21 cellular contexts compared by ENCODE assay signal in genomic region chr12:2493086-2493485, GRCh38.
DNase-seq lines count a peak whose midpoint lies in the region; ATAC-seq, FAIRE-seq and TF ChIP-seq lines count a peak whose summit lies in the region.
"Had no signal": no experiment of that assay in that cellular context is flagged by ENCODE, and none has a peak within 500 bp of the region (broad histone marks: within the 10 kb centered on the region; RNA-seq: fewer than 3 reads in every experiment).

No MANE protein-coding gene starts in this region.

- H3K4me1 Mint-ChIP-seq in glutamatergic neuron (ENCODE audit: low read depth, unreplicated experiment): peaks cover 36% of the 10 kb centered on the region
- no peaks in the 10 kb centered on the region for H3K4me1 Mint-ChIP-seq in activated T-cell treated with anti-CD3 and anti-CD28 coated beads, Interleukin-2, amount 50 U/mL, for 72 hours (ENCODE audit: low read depth)
- H3K4me1 Mint-ChIP-seq: B cell; CD4-positive, CD25-positive, alpha-beta regulatory T cell; GM23338 had no signal

- H3K4me1 ChIP-seq in A549 (no peaks in the 10 kb centered on the region), parathyroid adenoma (no peaks in the 10 kb centered on the region), kidney (ENCODE audit: control insufficient read depth in 1 of 2, insufficient read depth in 1 of 2, low read depth in 1 of 2, low read length in 2 of 2) (peaks cover 15 to 21% of the 10 kb centered on the region in 2 donors), tibial nerve (peaks cover 0 to 23% (median 7%) of the 10 kb centered on the region in 4 donors)
- H3K4me1 ChIP-seq: Caco-2, HAP-1 had no signal

- no peak for TF ChIP-seq CTCF in A549 (IDR thresholded peaks at IDR 0.05)
- no peak for TF ChIP-seq CTCF in glutamatergic neuron (IDR thresholded peaks at IDR 0.05; ENCODE audit: partially characterized antibody, unreplicated experiment)
- TF ChIP-seq CTCF in parathyroid adenoma (IDR thresholded peaks at IDR 0.05): no peak
- no peak for TF ChIP-seq CTCF in kidney (IDR thresholded peaks at IDR 0.05; ENCODE audit: borderline replicate concordance, extremely low read depth, insufficient read depth)
- no peak for TF ChIP-seq CTCF in tibial nerve (IDR thresholded peaks at IDR 0.05)

- no peak overlapping the region for H2AFZ ChIP-seq in parathyroid adenoma
- H2AFZ ChIP-seq: GM23338 had no signal

- no peak overlapping the region for H3K4me3 Mint-ChIP-seq in glutamatergic neuron (ENCODE audit: unreplicated experiment)
- H3K4me3 Mint-ChIP-seq in activated T-cell treated with anti-CD3 and anti-CD28 coated beads, Interleukin-2, amount 50 U/mL, for 72 hours: no peak overlapping the region
- H3K4me3 Mint-ChIP-seq: B cell; CD4-positive, CD25-positive, alpha-beta regulatory T cell; CD8-positive, alpha-beta T cell; GM23338; HFFc6 had no signal

- no peaks in the 10 kb centered on the region for H3K79me2 ChIP-seq in parathyroid adenoma

- H3K36me3 Mint-ChIP-seq in glutamatergic neuron (ENCODE audit: unreplicated experiment): no peaks in the 10 kb centered on the region
- no peaks in the 10 kb centered on the region for H3K36me3 Mint-ChIP-seq in activated T-cell treated with anti-CD3 and anti-CD28 coated beads, Interleukin-2, amount 50 U/mL, for 72 hours (ENCODE audit: insufficient read depth in 2 of 2)
- H3K36me3 Mint-ChIP-seq: CD4-positive, CD25-positive, alpha-beta regulatory T cell; CD8-positive, alpha-beta T cell had no signal

- ATAC-seq in A549: no peak
- ATAC-seq in activated T-cell treated with anti-CD3 and anti-CD28 coated beads, Interleukin-2, amount 50 U/mL, for 72 hours (replicated peaks in 1 of 2): no peak
- ATAC-seq: CD8-positive, alpha-beta T cell; GM23338 had no signal

- TF ChIP-seq RAD21 in A549 (conservative IDR thresholded peaks at IDR 0.05 in 1 of 2, IDR thresholded peaks at IDR 0.05 in 1 of 2): no peak

- H3K27me3 ChIP-seq in parathyroid adenoma (ENCODE audit: control insufficient read depth, insufficient read depth, low read length) (no peaks in the 10 kb centered on the region), tibial nerve (no peaks in the 10 kb centered on the region)
- H3K27me3 ChIP-seq: BLaER1 had no signal

- FAIRE-seq in A549 (lab: Jason Lieb, UNC) (no peak), HTR-8/SVneo (lab: Jason Lieb, UNC) (peak; percentile 16), kidney (lab: Jason Lieb, UNC) (no peak)
- FAIRE-seq: G401.6, H54 had no signal

- H3K27ac Mint-ChIP-seq in glutamatergic neuron (ENCODE audit: unreplicated experiment): peak overlapping the region; percentile 31
- no peak overlapping the region for H3K27ac Mint-ChIP-seq in activated T-cell treated with anti-CD3 and anti-CD28 coated beads, Interleukin-2, amount 50 U/mL, for 72 hours
- H3K27ac Mint-ChIP-seq: B cell; CD4-positive, CD25-positive, alpha-beta regulatory T cell; CD8-positive, alpha-beta T cell; GM23338; HFFc6 had no signal

- H3K4me3 ChIP-seq in A549: no peak overlapping the region
- H3K4me3 ChIP-seq in parathyroid adenoma (ENCODE audit: low read depth, low read length): no peak overlapping the region
- no peak overlapping the region for H3K4me3 ChIP-seq in kidney (ENCODE audit: low read length in 2 of 2)
- H3K4me3 ChIP-seq in tibial nerve: no peak overlapping the region
- H3K4me3 ChIP-seq: BLaER1, GM23338, HAP-1 had no signal

- H3K9me3 ChIP-seq in A549 (no peaks in the 10 kb centered on the region), parathyroid adenoma (ENCODE audit: control insufficient read depth, low read length) (no peaks in the 10 kb centered on the region), kidney (ENCODE audit: control insufficient read depth in 1 of 2, low read length in 2 of 2) (no peaks in the 10 kb centered on the region), tibial nerve (no peaks in the 10 kb centered on the region)
- H3K9me3 ChIP-seq: BLaER1, Caco-2, HAP-1 had no signal

- H3K4me2 ChIP-seq in A549 (no peak overlapping the region), parathyroid adenoma (ENCODE audit: low read length) (no peak overlapping the region)
- H3K4me2 ChIP-seq: BLaER1, GM23338 had no signal

- no peaks in the 10 kb centered on the region for H3K36me3 ChIP-seq in parathyroid adenoma (ENCODE audit: control insufficient read depth, insufficient read depth, low read length)
- no peaks in the 10 kb centered on the region for H3K36me3 ChIP-seq in kidney (ENCODE audit: control insufficient read depth in 1 of 2, insufficient read depth in 2 of 2, low read length in 2 of 2)
- H3K36me3 ChIP-seq in tibial nerve: no peaks in the 10 kb centered on the region
- H3K36me3 ChIP-seq: BLaER1, HAP-1 had no signal

- H3K9ac ChIP-seq in parathyroid adenoma (no peak overlapping the region), kidney (ENCODE audit: low read length in 2 of 2) (no peak overlapping the region)
- H3K9ac ChIP-seq: BLaER1 had no signal

- intact Hi-C loops in kidney (cut with DNase I): no loop called here

- TF ChIP-seq POLR2A in A549 (IDR thresholded peaks at IDR 0.05; ENCODE audit: low read length) (peak; percentile 14; the same call in 1 of the 2 replicates), tibial nerve (IDR thresholded peaks at IDR 0.05) (no peak)

- DNase-seq in A549 (ENCODE audit: low read depth in 1 of 2, low spot score in 1 of 2) (no peak), HTR-8/SVneo (ENCODE audit: insufficient read length, low spot score) (no peak), glutamatergic neuron (no peak), kidney (no peak), tibial nerve (ENCODE audit: low spot score in 2 of 2) (no peak), NCI-H146 (lab: John Stamatoyannopoulos, UW) (no peak)
- DNase-seq in activated T-cell treated with anti-CD3 and anti-CD28 coated beads, Interleukin-2, amount 50 U/mL, for 72 hours: no peak
- DNase-seq: Caco-2; CD4-positive, CD25-positive, alpha-beta regulatory T cell; CD8-positive, alpha-beta T cell; DMS153; DND-41; HFFc6 had no signal

- TF ChIP-seq EP300 in A549 (IDR thresholded peaks at IDR 0.05) (no peak), tibial nerve (IDR thresholded peaks at IDR 0.05) (no peak)

- WGBS in A549 (ENCODE audit: missing lambda C conversion rate): 20% methylated on average over 11 of the region's 16 CpGs
- 95 to 97% methylated on average over 16 of the region's 16 CpGs for WGBS in tibial nerve, 2 donors

- H3K9me3 Mint-ChIP-seq in glutamatergic neuron (ENCODE audit: unreplicated experiment): no peaks in the 10 kb centered on the region
- no peaks in the 10 kb centered on the region for H3K9me3 Mint-ChIP-seq in activated T-cell treated with anti-CD3 and anti-CD28 coated beads, Interleukin-2, amount 50 U/mL, for 72 hours
- H3K9me3 Mint-ChIP-seq: CD4-positive, CD25-positive, alpha-beta regulatory T cell; CD8-positive, alpha-beta T cell; GM23338; HFFc6 had no signal

- POLR2A ChIA-PET in A549 (lab: Yijun Ruan, JAX): no interaction called here

- H3K27ac ChIP-seq in A549 (no peak overlapping the region), parathyroid adenoma (peak overlapping the region; percentile 30), kidney (ENCODE audit: low read depth in 2 of 2, low read length in 2 of 2) (no peak overlapping the region), tibial nerve (no peak overlapping the region)
- H3K27ac ChIP-seq: BLaER1, C4-2B had no signal

- CTCF ChIA-PET in A549 (lab: Yijun Ruan, JAX): no interaction called here

- peaks cover 4% of the 10 kb centered on the region for H3K27me3 Mint-ChIP-seq in glutamatergic neuron (ENCODE audit: unreplicated experiment)
- peaks cover 25% of the 10 kb centered on the region for H3K27me3 Mint-ChIP-seq in activated T-cell treated with anti-CD3 and anti-CD28 coated beads, Interleukin-2, amount 50 U/mL, for 72 hours (ENCODE audit: low read depth)

TF ChIP-seq in A549, 52 proteins besides CTCF, POLR2A, EP300 and RAD21 (continues in another document):
- TF ChIP-seq BCL3 (IDR thresholded peaks at IDR 0.05) (no peak), FOXS1 (CRISPR knock-in tag; IDR thresholded peaks at IDR 0.05) (no peak), ZC3H11A (IDR thresholded peaks at IDR 0.05) (no peak), ATOH8 (CRISPR knock-in tag; IDR thresholded peaks at IDR 0.05; ENCODE audit: low read depth) (no peak), USF2 (IDR thresholded peaks at IDR 0.05) (no peak), TFCP2L1 (CRISPR knock-in tag; IDR thresholded peaks at IDR 0.05) (no peak), HEYL (CRISPR knock-in tag; IDR thresholded peaks at IDR 0.05) (no peak), CHD2 (IDR thresholded peaks at IDR 0.05; ENCODE audit: low read length, partially characterized antibody) (no peak), GATA3 (IDR thresholded peaks at IDR 0.05; ENCODE audit: borderline replicate concordance) (no peak)
